9 cellular contexts compared by ENCODE assay signal in genomic region chr13:114047358-114047881, GRCh38.
A peak's percentile ranks its signal among the peaks of the same experiment; 100 is the strongest.
DNase-seq lines count a peak whose midpoint lies in the region; ATAC-seq and TF ChIP-seq lines count a peak whose summit lies in the region.
"Had no signal": no experiment of that assay in that cellular context is flagged by ENCODE, and none has a peak within 500 bp of the region (broad histone marks: within the 10 kb centered on the region; RNA-seq: fewer than 3 reads in every experiment).

No MANE protein-coding gene starts in this region.

- H3K9ac ChIP-seq in smooth muscle cell (ENCODE audit: low read depth) = no peak overlapping the region

- H3K27ac ChIP-seq in smooth muscle cell (ENCODE audit: low read depth) = peak overlapping the region; percentile 80
- no peak overlapping the region for H3K27ac ChIP-seq in adrenal gland
- H3K27ac ChIP-seq: heart left ventricle had no signal

- CTCF ChIA-PET in activated CD4-positive, alpha-beta T cell treated with anti-CD3 and anti-CD28 coated beads, Interleukin-2, amount 10 ng/mL, durations not matched to agents 7 days and 5 days (lab: Charles Lee) = no interaction called here

- H3K9me3 Mint-ChIP-seq in activated CD4-positive, alpha-beta T cell treated with anti-CD3 and anti-CD28 coated beads, Interleukin-2, amount 10 ng/mL, durations not matched to agents 7 days and 5 days = no peaks in the 10 kb centered on the region

- DNase-seq in activated CD4-positive, alpha-beta T cell treated with anti-CD3 and anti-CD28 coated beads, Interleukin-2, amount 10 ng/mL, durations not matched to agents 7 days and 5 days = no peak
- DNase-seq in activated CD4-positive, alpha-beta T cell treated with anti-CD3 and anti-CD28 coated beads for 1 hour = no peak
- DNase-seq in T-helper 17 cell (no peak), smooth muscle cell (lab: John Stamatoyannopoulos, UW; ENCODE audit: unreplicated experiment) (no peak), adrenal gland (no peak)
- no peak for DNase-seq in stimulated activated CD4-positive, alpha-beta T cell treated with anti-CD3 and anti-CD28 coated beads, Interleukin-4, amount 100 ng/mL, for 24 hours

- no peaks in the 10 kb centered on the region for H3K27me3 ChIP-seq in smooth muscle cell (ENCODE audit: low read depth)
- H3K27me3 ChIP-seq in adrenal gland = no peaks in the 10 kb centered on the region
- H3K27me3 ChIP-seq: heart left ventricle had no signal

- H3K4me1 Mint-ChIP-seq in activated CD4-positive, alpha-beta T cell treated with anti-CD3 and anti-CD28 coated beads, Interleukin-2, amount 10 ng/mL, durations not matched to agents 7 days and 5 days = peaks cover 50% of the 10 kb centered on the region
- peaks cover 42% of the 10 kb centered on the region for H3K4me1 Mint-ChIP-seq in T-helper 17 cell

- H3K4me3 ChIP-seq in smooth muscle cell (no peak overlapping the region), adrenal gland (no peak overlapping the region)
- H3K4me3 ChIP-seq: heart left ventricle had no signal

- H3K9me3 ChIP-seq in T-helper 17 cell (ENCODE audit: control insufficient read depth, low read length, poor library complexity, severe bottlenecking) (no peaks in the 10 kb centered on the region), smooth muscle cell (replicated peaks; ENCODE audit: low read depth) (no peaks in the 10 kb centered on the region), adrenal gland (replicated peaks in 1 of 3) (no peaks in the 10 kb centered on the region)

- peak overlapping the region; percentile 69 for H3K4me2 ChIP-seq in smooth muscle cell

- no peak overlapping the region for H3K4me3 Mint-ChIP-seq in activated CD4-positive, alpha-beta T cell treated with anti-CD3 and anti-CD28 coated beads, Interleukin-2, amount 10 ng/mL, durations not matched to agents 7 days and 5 days
- H3K4me3 Mint-ChIP-seq in T-helper 17 cell = peak overlapping the region; percentile 59

- peaks cover 21% of the 10 kb centered on the region for H3K79me2 ChIP-seq in smooth muscle cell (ENCODE audit: low read depth)

- H2AFZ ChIP-seq in smooth muscle cell (ENCODE audit: low read depth) = no peak overlapping the region

- H3K27ac Mint-ChIP-seq in activated CD4-positive, alpha-beta T cell treated with anti-CD3 and anti-CD28 coated beads, Interleukin-2, amount 10 ng/mL, durations not matched to agents 7 days and 5 days = peak overlapping the region; percentile 60
- peak overlapping the region; percentile 73 for H3K27ac Mint-ChIP-seq in T-helper 17 cell

- H3K4me1 ChIP-seq in smooth muscle cell (ENCODE audit: low read depth) (peaks cover 23% of the 10 kb centered on the region), adrenal gland (replicated peaks in 1 of 2) (no peaks in the 10 kb centered on the region)

- peaks cover 7% of the 10 kb centered on the region for H3F3A ChIP-seq in smooth muscle cell (ENCODE audit: low read depth)

- TF ChIP-seq CTCF in smooth muscle cell (IDR thresholded peaks at IDR 0.05; ENCODE audit: borderline replicate concordance, insufficient read depth, poor library complexity, severe bottlenecking) = no peak
- no peak for TF ChIP-seq CTCF in adrenal gland (IDR thresholded peaks at IDR 0.05)

- H3K36me3 Mint-ChIP-seq in activated CD4-positive, alpha-beta T cell treated with anti-CD3 and anti-CD28 coated beads, Interleukin-2, amount 10 ng/mL, durations not matched to agents 7 days and 5 days (ENCODE audit: low read depth) = peaks cover 56% of the 10 kb centered on the region
- H3K36me3 Mint-ChIP-seq in T-helper 17 cell (ENCODE audit: low read depth) = no peaks in the 10 kb centered on the region

- H3K36me3 ChIP-seq in smooth muscle cell (ENCODE audit: low read depth) (no peaks in the 10 kb centered on the region), adrenal gland (replicated peaks in 1 of 2) (no peaks in the 10 kb centered on the region)

- 32% methylated on average over 19 of the region's 19 CpGs for WGBS in smooth muscle cell (ENCODE audit: low lambda C conversion rate)
- WGBS in adrenal gland, 4 donors = 67 to 85% (median 83%) methylated on average over 16 to 19 of the region's 19 CpGs

- H3K27me3 Mint-ChIP-seq in activated CD4-positive, alpha-beta T cell treated with anti-CD3 and anti-CD28 coated beads, Interleukin-2, amount 10 ng/mL, durations not matched to agents 7 days and 5 days = no peaks in the 10 kb centered on the region
- no peaks in the 10 kb centered on the region for H3K27me3 Mint-ChIP-seq in T-helper 17 cell

- ATAC-seq in HG02885 (IDR thresholded peaks at IDR 0.05; ENCODE audit: poor library complexity, unreplicated experiment) = peak; percentile 73
- no peak for ATAC-seq in T-helper 17 cell
- ATAC-seq in HG03097 (IDR thresholded peaks at IDR 0.05; ENCODE audit: low FRiP score, unreplicated experiment) = no peak
- ATAC-seq: heart left ventricle had no signal

- intact Hi-C loops in adrenal gland (cut with DNase I) = no loop called here

- TF ChIP-seq POLR2A in adrenal gland (IDR thresholded peaks at IDR 0.05) = no peak

- POLR2A ChIA-PET in activated CD4-positive, alpha-beta T cell treated with anti-CD3 and anti-CD28 coated beads, Interleukin-2, amount 10 ng/mL, durations not matched to agents 7 days and 5 days (lab: Charles Lee) = no interaction called here

- peaks cover 81% of the 10 kb centered on the region for H4K20me1 ChIP-seq in smooth muscle cell (ENCODE audit: low read depth)
